Comparison of ENCODE assay signal across 1 cellular context in the genomic region with DNA sequence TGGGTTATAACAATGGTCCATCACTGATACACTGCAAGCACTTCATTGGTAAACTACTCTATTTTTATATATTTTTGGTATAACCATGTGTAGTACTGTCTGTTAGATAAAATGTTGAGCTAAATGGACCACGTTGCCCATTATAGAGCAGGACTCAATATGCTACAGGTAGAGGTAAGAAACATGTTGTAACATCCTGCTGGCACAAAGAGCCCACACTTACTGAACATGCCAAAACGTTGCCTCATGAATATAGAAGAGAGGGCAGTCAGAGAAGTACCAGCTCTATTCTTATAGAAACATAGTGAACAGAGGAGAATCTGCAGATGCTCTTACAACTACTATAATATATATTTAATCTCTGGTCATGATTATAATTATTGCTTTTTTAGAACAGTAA.
TF ChIP-seq lines count a peak whose summit lies in the region.

No MANE protein-coding gene starts in this region.

TF ChIP-seq in HCT116, 20 proteins besides CTCF, POLR2A, EP300 and RAD21 (continued from another document):
- TF ChIP-seq, protein P1, sequence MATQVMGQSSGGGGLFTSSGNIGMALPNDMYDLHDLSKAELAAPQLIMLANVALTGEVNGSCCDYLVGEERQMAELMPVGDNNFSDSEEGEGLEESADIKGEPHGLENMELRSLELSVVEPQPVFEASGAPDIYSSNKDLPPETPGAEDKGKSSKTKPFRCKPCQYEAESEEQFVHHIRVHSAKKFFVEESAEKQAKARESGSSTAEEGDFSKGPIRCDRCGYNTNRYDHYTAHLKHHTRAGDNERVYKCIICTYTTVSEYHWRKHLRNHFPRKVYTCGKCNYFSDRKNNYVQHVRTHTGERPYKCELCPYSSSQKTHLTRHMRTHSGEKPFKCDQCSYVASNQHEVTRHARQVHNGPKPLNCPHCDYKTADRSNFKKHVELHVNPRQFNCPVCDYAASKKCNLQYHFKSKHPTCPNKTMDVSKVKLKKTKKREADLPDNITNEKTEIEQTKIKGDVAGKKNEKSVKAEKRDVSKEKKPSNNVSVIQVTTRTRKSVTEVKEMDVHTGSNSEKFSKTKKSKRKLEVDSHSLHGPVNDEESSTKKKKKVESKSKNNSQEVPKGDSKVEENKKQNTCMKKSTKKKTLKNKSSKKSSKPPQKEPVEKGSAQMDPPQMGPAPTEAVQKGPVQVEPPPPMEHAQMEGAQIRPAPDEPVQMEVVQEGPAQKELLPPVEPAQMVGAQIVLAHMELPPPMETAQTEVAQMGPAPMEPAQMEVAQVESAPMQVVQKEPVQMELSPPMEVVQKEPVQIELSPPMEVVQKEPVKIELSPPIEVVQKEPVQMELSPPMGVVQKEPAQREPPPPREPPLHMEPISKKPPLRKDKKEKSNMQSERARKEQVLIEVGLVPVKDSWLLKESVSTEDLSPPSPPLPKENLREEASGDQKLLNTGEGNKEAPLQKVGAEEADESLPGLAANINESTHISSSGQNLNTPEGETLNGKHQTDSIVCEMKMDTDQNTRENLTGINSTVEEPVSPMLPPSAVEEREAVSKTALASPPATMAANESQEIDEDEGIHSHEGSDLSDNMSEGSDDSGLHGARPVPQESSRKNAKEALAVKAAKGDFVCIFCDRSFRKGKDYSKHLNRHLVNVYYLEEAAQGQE (IDR thresholded peaks at IDR 0.05; ENCODE audit: low read depth): no peak
- no peak for TF ChIP-seq SP1 (IDR thresholded peaks at IDR 0.05; ENCODE audit: low read depth)
- no peak for TF ChIP-seq ZBTB33 (IDR thresholded peaks at IDR 0.05; ENCODE audit: extremely low read depth, insufficient replicate concordance, low read length)
- no peak for TF ChIP-seq FOSL1 (IDR thresholded peaks at IDR 0.05; ENCODE audit: low read depth)
- no peak for TF ChIP-seq ZNF274 (IDR thresholded peaks at IDR 0.05; ENCODE audit: low read depth, low read length)
- no peak for TF ChIP-seq ZFX (IDR thresholded peaks at IDR 0.05)
- TF ChIP-seq MAX (IDR thresholded peaks at IDR 0.05): no peak; the same call in 1 of the 2 replicates
- TF ChIP-seq SIN3A (IDR thresholded peaks at IDR 0.05; ENCODE audit: low read depth): no peak
- no peak for TF ChIP-seq JUND (IDR thresholded peaks at IDR 0.05)
- TF ChIP-seq, protein P2, sequence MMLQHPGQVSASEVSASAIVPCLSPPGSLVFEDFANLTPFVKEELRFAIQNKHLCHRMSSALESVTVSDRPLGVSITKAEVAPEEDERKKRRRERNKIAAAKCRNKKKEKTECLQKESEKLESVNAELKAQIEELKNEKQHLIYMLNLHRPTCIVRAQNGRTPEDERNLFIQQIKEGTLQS (IDR thresholded peaks at IDR 0.05): no peak
- no peak for TF ChIP-seq EGR1 (IDR thresholded peaks at IDR 0.05; ENCODE audit: low read depth)
- no peak for TF ChIP-seq TCF7L2 (IDR thresholded peaks at IDR 0.05; ENCODE audit: borderline replicate concordance, extremely low read depth, insufficient read depth, insufficient read length)
- TF ChIP-seq POLR2AphosphoS5 (IDR thresholded peaks at IDR 0.05; ENCODE audit: low read depth, low read length): no peak
- no peak for TF ChIP-seq EZH2 (IDR thresholded peaks at IDR 0.05)
